In the genomic region with DNA sequence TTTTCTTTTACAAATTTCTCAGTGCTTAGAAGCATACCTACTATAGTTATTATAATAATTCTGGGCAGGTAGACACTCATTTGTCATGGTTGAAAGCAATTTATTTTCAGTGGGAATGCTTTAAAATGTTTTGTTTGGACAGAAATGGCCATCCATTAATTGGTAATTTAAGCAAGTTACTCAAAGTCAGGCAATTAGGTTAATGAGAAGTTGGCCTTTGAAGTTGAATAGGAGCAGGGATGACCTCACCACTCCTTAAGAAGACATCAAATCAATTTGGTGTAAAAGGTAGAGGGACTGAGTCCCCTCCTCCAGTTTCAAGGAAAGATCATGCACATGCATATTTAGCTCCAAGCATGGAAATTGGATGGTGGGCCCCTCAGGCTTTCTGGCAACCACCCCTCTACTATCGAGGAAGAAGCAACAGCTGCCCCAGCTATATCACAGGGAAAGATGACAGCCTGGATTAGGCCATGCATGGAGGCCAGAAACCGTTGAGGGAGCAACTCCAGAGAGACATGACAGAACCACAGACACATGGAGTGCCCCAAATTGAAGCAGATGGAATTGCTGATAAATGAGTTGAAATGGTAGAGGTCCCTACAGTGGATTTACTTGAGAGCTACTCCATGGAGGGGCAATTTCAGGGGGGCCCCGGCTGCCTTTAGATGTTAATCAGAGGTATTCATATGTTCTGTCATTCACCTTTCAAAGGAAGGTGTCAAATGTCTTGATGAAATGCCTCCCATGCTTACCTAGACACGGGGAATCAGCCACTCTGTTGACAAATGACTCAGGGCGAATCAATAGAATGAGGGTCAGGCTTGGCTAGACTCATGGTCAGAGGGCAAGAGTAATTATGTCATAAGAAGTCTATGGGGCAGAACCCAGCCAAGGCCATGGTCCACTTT, we compare ENCODE assay signal across 1 cellular context.
TF ChIP-seq lines count a peak whose summit lies in the region.

No MANE protein-coding gene starts in this region.

TF ChIP-seq in HepG2, 621 proteins besides CTCF, POLR2A, EP300 and RAD21 (continued from another document and continues in another):
- TF ChIP-seq, protein P1, sequence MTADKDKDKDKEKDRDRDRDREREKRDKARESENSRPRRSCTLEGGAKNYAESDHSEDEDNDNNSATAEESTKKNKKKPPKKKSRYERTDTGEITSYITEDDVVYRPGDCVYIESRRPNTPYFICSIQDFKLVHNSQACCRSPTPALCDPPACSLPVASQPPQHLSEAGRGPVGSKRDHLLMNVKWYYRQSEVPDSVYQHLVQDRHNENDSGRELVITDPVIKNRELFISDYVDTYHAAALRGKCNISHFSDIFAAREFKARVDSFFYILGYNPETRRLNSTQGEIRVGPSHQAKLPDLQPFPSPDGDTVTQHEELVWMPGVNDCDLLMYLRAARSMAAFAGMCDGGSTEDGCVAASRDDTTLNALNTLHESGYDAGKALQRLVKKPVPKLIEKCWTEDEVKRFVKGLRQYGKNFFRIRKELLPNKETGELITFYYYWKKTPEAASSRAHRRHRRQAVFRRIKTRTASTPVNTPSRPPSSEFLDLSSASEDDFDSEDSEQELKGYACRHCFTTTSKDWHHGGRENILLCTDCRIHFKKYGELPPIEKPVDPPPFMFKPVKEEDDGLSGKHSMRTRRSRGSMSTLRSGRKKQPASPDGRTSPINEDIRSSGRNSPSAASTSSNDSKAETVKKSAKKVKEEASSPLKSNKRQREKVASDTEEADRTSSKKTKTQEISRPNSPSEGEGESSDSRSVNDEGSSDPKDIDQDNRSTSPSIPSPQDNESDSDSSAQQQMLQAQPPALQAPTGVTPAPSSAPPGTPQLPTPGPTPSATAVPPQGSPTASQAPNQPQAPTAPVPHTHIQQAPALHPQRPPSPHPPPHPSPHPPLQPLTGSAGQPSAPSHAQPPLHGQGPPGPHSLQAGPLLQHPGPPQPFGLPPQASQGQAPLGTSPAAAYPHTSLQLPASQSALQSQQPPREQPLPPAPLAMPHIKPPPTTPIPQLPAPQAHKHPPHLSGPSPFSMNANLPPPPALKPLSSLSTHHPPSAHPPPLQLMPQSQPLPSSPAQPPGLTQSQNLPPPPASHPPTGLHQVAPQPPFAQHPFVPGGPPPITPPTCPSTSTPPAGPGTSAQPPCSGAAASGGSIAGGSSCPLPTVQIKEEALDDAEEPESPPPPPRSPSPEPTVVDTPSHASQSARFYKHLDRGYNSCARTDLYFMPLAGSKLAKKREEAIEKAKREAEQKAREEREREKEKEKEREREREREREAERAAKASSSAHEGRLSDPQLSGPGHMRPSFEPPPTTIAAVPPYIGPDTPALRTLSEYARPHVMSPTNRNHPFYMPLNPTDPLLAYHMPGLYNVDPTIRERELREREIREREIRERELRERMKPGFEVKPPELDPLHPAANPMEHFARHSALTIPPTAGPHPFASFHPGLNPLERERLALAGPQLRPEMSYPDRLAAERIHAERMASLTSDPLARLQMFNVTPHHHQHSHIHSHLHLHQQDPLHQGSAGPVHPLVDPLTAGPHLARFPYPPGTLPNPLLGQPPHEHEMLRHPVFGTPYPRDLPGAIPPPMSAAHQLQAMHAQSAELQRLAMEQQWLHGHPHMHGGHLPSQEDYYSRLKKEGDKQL (CRISPR knock-in tag; IDR thresholded peaks at IDR 0.05; ENCODE audit: low read depth), result peak; percentile 49; the same call in 1 of the 2 replicates
- TF ChIP-seq ZNF773 (CRISPR knock-in tag; IDR thresholded peaks at IDR 0.05; ENCODE audit: borderline replicate concordance) (no peak), THAP11 (CRISPR knock-in tag; IDR thresholded peaks at IDR 0.05) (no peak), HOXA9 (CRISPR knock-in tag; IDR thresholded peaks at IDR 0.05; ENCODE audit: borderline replicate concordance) (no peak), ZNF121 (CRISPR knock-in tag; IDR thresholded peaks at IDR 0.05) (no peak), KLF6 (CRISPR knock-in tag; IDR thresholded peaks at IDR 0.05) (no peak), FOXP1 (IDR thresholded peaks at IDR 0.05) (no peak), FOXP1 (CRISPR knock-in tag; IDR thresholded peaks at IDR 0.05) (peak; percentile 15; the same call in 1 of the 2 replicates), ZFY (CRISPR knock-in tag; IDR thresholded peaks at IDR 0.05) (no peak), SKI (IDR thresholded peaks at IDR 0.05; ENCODE audit: partially characterized antibody) (peak; percentile 96), MTF2 (CRISPR knock-in tag; IDR thresholded peaks at IDR 0.05; ENCODE audit: borderline replicate concordance) (no peak), KDM6A (CRISPR knock-in tag; IDR thresholded peaks at IDR 0.05; ENCODE audit: low read depth) (no peak), GTF2F1 (IDR thresholded peaks at IDR 0.05; ENCODE audit: low read length) (no peak), PHF8 (CRISPR knock-in tag; IDR thresholded peaks at IDR 0.05) (no peak), ZFX (CRISPR knock-in tag; IDR thresholded peaks at IDR 0.05; ENCODE audit: low read depth) (no peak), RFX1 (IDR thresholded peaks at IDR 0.05) (no peak), SMAD9 (CRISPR knock-in tag; IDR thresholded peaks at IDR 0.05) (no peak), HOXA5 (CRISPR knock-in tag; IDR thresholded peaks at IDR 0.05) (no peak), ZNF841 (CRISPR knock-in tag; IDR thresholded peaks at IDR 0.05; ENCODE audit: borderline replicate concordance) (no peak), ZNF367 (CRISPR knock-in tag; IDR thresholded peaks at IDR 0.05; ENCODE audit: borderline replicate concordance) (no peak), HDAC6 (IDR thresholded peaks at IDR 0.05; ENCODE audit: low read depth, low read length) (no peak), KLF16 (CRISPR knock-in tag; IDR thresholded peaks at IDR 0.05) (no peak), HOXA3 (CRISPR knock-in tag; IDR thresholded peaks at IDR 0.05) (no peak), FOSL2 (CRISPR knock-in tag; IDR thresholded peaks at IDR 0.05) (peak; percentile 86), KDM2A (CRISPR knock-in tag; IDR thresholded peaks at IDR 0.05; ENCODE audit: borderline replicate concordance, low read depth) (no peak), CREB1 (IDR thresholded peaks at IDR 0.05) (no peak), CREB1 (CRISPR knock-in tag; IDR thresholded peaks at IDR 0.05) (0 out of 2 replicates have a peak, but pooled peaks have one; percentile 15), ZNF598 (CRISPR knock-in tag; IDR thresholded peaks at IDR 0.05; ENCODE audit: borderline replicate concordance) (no peak), NR2F1 (CRISPR knock-in tag; IDR thresholded peaks at IDR 0.05) (peak; percentile 68 to 82)
- TF ChIP-seq, protein P2, sequence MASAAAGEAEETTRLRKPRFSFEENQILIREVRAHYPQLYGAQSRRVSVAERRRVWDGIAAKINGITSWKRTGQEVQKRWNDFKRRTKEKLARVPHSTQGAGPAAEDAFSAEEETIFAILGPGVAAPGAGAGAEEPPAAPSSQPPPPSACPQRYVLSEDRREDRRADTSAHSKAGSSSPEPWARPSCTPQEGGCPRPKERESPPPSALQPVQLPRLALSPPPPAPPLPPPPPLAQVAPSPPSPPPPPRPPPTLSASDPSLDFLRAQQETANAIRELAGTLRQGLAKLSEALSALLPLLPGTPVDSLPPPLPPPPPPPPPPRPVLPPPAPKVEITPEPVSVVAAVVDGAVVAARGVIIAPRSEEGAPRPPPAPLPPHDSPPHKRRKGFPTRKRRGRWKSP (CRISPR knock-in tag; IDR thresholded peaks at IDR 0.05), result no peak
- TF ChIP-seq, protein P3, sequence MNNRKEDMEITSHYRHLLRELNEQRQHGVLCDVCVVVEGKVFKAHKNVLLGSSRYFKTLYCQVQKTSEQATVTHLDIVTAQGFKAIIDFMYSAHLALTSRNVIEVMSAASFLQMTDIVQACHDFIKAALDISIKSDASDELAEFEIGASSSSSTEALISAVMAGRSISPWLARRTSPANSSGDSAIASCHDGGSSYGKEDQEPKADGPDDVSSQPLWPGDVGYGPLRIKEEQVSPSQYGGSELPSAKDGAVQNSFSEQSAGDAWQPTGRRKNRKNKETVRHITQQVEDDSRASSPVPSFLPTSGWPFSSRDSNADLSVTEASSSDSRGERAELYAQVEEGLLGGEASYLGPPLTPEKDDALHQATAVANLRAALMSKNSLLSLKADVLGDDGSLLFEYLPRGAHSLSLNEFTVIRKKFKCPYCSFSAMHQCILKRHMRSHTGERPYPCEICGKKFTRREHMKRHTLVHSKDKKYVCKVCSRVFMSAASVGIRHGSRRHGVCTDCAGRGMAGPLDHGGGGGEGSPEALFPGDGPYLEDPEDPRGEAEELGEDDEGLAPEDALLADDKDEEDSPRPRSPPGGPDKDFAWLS (CRISPR knock-in tag; IDR thresholded peaks at IDR 0.05; ENCODE audit: borderline replicate concordance), result no peak
- TF ChIP-seq, protein P4, sequence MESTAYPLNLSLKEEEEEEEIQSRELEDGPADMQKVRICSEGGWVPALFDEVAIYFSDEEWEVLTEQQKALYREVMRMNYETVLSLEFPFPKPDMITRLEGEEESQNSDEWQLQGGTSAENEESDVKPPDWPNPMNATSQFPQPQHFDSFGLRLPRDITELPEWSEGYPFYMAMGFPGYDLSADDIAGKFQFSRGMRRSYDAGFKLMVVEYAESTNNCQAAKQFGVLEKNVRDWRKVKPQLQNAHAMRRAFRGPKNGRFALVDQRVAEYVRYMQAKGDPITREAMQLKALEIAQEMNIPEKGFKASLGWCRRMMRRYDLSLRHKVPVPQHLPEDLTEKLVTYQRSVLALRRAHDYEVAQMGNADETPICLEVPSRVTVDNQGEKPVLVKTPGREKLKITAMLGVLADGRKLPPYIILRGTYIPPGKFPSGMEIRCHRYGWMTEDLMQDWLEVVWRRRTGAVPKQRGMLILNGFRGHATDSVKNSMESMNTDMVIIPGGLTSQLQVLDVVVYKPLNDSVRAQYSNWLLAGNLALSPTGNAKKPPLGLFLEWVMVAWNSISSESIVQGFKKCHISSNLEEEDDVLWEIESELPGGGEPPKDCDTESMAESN (CRISPR knock-in tag; conservative IDR thresholded peaks at IDR 0.05), result no peak
- TF ChIP-seq, protein P5, sequence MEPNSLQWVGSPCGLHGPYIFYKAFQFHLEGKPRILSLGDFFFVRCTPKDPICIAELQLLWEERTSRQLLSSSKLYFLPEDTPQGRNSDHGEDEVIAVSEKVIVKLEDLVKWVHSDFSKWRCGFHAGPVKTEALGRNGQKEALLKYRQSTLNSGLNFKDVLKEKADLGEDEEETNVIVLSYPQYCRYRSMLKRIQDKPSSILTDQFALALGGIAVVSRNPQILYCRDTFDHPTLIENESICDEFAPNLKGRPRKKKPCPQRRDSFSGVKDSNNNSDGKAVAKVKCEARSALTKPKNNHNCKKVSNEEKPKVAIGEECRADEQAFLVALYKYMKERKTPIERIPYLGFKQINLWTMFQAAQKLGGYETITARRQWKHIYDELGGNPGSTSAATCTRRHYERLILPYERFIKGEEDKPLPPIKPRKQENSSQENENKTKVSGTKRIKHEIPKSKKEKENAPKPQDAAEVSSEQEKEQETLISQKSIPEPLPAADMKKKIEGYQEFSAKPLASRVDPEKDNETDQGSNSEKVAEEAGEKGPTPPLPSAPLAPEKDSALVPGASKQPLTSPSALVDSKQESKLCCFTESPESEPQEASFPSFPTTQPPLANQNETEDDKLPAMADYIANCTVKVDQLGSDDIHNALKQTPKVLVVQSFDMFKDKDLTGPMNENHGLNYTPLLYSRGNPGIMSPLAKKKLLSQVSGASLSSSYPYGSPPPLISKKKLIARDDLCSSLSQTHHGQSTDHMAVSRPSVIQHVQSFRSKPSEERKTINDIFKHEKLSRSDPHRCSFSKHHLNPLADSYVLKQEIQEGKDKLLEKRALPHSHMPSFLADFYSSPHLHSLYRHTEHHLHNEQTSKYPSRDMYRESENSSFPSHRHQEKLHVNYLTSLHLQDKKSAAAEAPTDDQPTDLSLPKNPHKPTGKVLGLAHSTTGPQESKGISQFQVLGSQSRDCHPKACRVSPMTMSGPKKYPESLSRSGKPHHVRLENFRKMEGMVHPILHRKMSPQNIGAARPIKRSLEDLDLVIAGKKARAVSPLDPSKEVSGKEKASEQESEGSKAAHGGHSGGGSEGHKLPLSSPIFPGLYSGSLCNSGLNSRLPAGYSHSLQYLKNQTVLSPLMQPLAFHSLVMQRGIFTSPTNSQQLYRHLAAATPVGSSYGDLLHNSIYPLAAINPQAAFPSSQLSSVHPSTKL (CRISPR knock-in tag; IDR thresholded peaks at IDR 0.05), result peak; percentile 63
- TF ChIP-seq, protein P6, sequence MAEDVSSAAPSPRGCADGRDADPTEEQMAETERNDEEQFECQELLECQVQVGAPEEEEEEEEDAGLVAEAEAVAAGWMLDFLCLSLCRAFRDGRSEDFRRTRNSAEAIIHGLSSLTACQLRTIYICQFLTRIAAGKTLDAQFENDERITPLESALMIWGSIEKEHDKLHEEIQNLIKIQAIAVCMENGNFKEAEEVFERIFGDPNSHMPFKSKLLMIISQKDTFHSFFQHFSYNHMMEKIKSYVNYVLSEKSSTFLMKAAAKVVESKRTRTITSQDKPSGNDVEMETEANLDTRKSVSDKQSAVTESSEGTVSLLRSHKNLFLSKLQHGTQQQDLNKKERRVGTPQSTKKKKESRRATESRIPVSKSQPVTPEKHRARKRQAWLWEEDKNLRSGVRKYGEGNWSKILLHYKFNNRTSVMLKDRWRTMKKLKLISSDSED (CRISPR knock-in tag; IDR thresholded peaks at IDR 0.05), result no peak
- TF ChIP-seq, protein P7, sequence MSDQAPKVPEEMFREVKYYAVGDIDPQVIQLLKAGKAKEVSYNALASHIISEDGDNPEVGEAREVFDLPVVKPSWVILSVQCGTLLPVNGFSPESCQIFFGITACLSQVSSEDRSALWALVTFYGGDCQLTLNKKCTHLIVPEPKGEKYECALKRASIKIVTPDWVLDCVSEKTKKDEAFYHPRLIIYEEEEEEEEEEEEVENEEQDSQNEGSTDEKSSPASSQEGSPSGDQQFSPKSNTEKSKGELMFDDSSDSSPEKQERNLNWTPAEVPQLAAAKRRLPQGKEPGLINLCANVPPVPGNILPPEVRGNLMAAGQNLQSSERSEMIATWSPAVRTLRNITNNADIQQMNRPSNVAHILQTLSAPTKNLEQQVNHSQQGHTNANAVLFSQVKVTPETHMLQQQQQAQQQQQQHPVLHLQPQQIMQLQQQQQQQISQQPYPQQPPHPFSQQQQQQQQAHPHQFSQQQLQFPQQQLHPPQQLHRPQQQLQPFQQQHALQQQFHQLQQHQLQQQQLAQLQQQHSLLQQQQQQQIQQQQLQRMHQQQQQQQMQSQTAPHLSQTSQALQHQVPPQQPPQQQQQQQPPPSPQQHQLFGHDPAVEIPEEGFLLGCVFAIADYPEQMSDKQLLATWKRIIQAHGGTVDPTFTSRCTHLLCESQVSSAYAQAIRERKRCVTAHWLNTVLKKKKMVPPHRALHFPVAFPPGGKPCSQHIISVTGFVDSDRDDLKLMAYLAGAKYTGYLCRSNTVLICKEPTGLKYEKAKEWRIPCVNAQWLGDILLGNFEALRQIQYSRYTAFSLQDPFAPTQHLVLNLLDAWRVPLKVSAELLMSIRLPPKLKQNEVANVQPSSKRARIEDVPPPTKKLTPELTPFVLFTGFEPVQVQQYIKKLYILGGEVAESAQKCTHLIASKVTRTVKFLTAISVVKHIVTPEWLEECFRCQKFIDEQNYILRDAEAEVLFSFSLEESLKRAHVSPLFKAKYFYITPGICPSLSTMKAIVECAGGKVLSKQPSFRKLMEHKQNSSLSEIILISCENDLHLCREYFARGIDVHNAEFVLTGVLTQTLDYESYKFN (CRISPR knock-in tag; conservative IDR thresholded peaks at IDR 0.05), result no peak
- TF ChIP-seq, protein P8, sequence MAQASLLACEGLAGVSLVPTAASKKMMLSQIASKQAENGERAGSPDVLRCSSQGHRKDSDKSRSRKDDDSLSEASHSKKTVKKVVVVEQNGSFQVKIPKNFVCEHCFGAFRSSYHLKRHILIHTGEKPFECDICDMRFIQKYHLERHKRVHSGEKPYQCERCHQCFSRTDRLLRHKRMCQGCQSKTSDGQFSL (CRISPR knock-in tag; IDR thresholded peaks at IDR 0.05), result no peak
- TF ChIP-seq, protein P9, sequence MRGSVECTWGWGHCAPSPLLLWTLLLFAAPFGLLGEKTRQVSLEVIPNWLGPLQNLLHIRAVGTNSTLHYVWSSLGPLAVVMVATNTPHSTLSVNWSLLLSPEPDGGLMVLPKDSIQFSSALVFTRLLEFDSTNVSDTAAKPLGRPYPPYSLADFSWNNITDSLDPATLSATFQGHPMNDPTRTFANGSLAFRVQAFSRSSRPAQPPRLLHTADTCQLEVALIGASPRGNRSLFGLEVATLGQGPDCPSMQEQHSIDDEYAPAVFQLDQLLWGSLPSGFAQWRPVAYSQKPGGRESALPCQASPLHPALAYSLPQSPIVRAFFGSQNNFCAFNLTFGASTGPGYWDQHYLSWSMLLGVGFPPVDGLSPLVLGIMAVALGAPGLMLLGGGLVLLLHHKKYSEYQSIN (CRISPR knock-in tag; IDR thresholded peaks at IDR 0.05; ENCODE audit: borderline replicate concordance), result no peak
